In genomic region chr20:62861732-62862336, GRCh38 we compare ENCODE assay signal across 8 cellular contexts. TPM values are rescaled to one million over a fixed set of nuclear protein-coding genes. Genes with fewer than 3 reads are reported as not detected.
DNase-seq lines count a peak whose midpoint lies in the region; ATAC-seq and TF ChIP-seq lines count a peak whose summit lies in the region.

Gene TCFL5, minus strand, starts transcription at chr20:62861822. Its CDS starts 152 bp downstream, at chr20:62861670.

- peak within 1 kb of the TSS in 1 of 2 donors; percentile 72 for H3K9ac ChIP-seq in colonic mucosa (ENCODE audit: low read depth in 2 of 2, low read length in 2 of 2)

- H3K4me3 ChIP-seq in colonic mucosa: peak within 1 kb of the TSS; percentile 22

- DNase-seq in NCI-H446 (lab: John Stamatoyannopoulos, UW) (peak; percentile 25 to 86), NCI-H446 treated with DMSO at 0.1 percent for 48 hours (lab: John Stamatoyannopoulos, UW) (no peak), NCI-H510A (lab: John Stamatoyannopoulos, UW) (peak; percentile 47), colonic mucosa (peak; percentile 93), left kidney (ENCODE audit: low read depth, low spot score) (peak; percentile 88)
- peak; percentile 89 to 94 for DNase-seq in activated CD4-positive, alpha-beta T cell treated with anti-CD3 and anti-CD28 coated beads for 4 hours
- peak; percentile 91 to 93 for DNase-seq in stimulated activated CD4-positive, alpha-beta T cell treated with anti-CD3 and anti-CD28 coated beads, Interleukin-2, amount 100 ng/mL, for 24 hours

- H3K36me3 ChIP-seq in colonic mucosa: no peaks in the 10 kb centered on the region

- peaks cover 3% of the 10 kb centered on the region for H3K27me3 ChIP-seq in colonic mucosa

- intact Hi-C loops in colonic mucosa (cut with DNase I): no loop called here

- no peak for TF ChIP-seq CTCF in colonic mucosa (IDR thresholded peaks at IDR 0.05)

- ATAC-seq in HG03066 (IDR thresholded peaks at IDR 0.05; ENCODE audit: low read depth, unreplicated experiment): peak; percentile 57

- no peak within 1 kb of the TSS for H3K27ac ChIP-seq in colonic mucosa

- no peaks in the 10 kb centered on the region for H3K9me3 ChIP-seq in colonic mucosa

- peaks cover 3% of the 10 kb centered on the region for H3K4me1 ChIP-seq in colonic mucosa

RNA-seq across cellular contexts. Expression of gene TCFL5, which starts in this region (rescaled TPM):
- 1 to 10 TPM; 6.2 to 7.3 TPM for total RNA-seq in colonic mucosa
